Comparison of ENCODE assay signal across 8 cellular contexts in genomic region chr9:132670359-132670815, GRCh38. TPM values are rescaled to one million over a fixed set of nuclear protein-coding genes. Genes with fewer than 3 reads are reported as not detected.
DNase-seq lines count a peak whose midpoint lies in the region; ATAC-seq and TF ChIP-seq lines count a peak whose summit lies in the region.

TSS of gene GTF3C4 (plus strand) at chr9:132670464. CDS start at chr9:132670599, 135 bp downstream.

- peak within 1 kb of the TSS; percentile 94 for H3K4me3 ChIP-seq in choroid plexus epithelial cell (ENCODE audit: low read depth, low read length)

- DNase-seq in NCI-H1436 (lab: John Stamatoyannopoulos, UW) (peak; percentile 75), NCI-H1436 treated with DMSO at 0.1 percent for 48 hours (lab: John Stamatoyannopoulos, UW) (no peak), NCI-H2227 treated with DMSO at 0.1 percent for 48 hours (lab: John Stamatoyannopoulos, UW) (peak; percentile 69), choroid plexus epithelial cell (ENCODE audit: low read depth) (peak; percentile 79), left lobe of liver (ENCODE audit: low spot score) (peak; percentile 87)
- DNase-seq in stimulated activated CD4-positive, alpha-beta T cell treated with anti-CD3 and anti-CD28 coated beads, Interleukin-2, amount 100 ng/mL, for 4 hours (ENCODE audit: low read depth), result peak; percentile 80

- TF ChIP-seq CTCF in choroid plexus epithelial cell (conservative IDR thresholded peaks at IDR 0.05; ENCODE audit: low read depth, low read length), result no peak

- peak; percentile 64 for ATAC-seq in HG02943 (IDR thresholded peaks at IDR 0.05; ENCODE audit: low read depth, unreplicated experiment)
- peak; percentile 37 for ATAC-seq in activated CD4-positive, CD25-positive, alpha-beta regulatory T cell treated with anti-CD3 and anti-CD28 coated beads, Interleukin-2, amount 50 U/mL, for 24 hours
- peak; percentile 86 for ATAC-seq in left lobe of liver

RNA-seq across cellular contexts. Expression of gene GTF3C4, which starts in this region (rescaled TPM):
- total RNA-seq in left lobe of liver, result 6.1 TPM
